Comparison of ENCODE assay signal across 25 cellular contexts in the genomic region with DNA sequence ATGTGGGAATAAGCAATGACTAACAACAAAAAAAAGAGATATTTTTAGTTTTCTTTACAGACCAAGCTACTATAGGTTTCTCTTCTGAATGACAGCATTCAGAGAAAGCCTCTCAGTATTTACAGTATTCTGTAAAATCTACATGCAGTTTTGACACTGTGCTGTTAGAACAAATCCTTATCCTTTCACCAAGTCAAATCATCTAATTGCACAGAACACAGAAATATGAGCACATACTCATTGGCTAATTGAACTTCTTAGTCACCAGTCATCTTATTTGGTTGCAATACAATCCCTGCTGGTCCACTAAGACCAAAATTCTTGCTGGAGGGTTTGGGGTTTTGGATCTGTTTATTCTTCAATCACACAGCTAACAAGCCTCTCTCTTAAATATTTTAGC. TPM values are rescaled to one million over a fixed set of nuclear protein-coding genes. Genes with fewer than 3 reads are reported as not detected.
DNase-seq lines count a peak whose midpoint lies in the region; ATAC-seq, FAIRE-seq and TF ChIP-seq lines count a peak whose summit lies in the region.
"Had no signal": no experiment of that assay in that cellular context is flagged by ENCODE, and none has a peak within 500 bp of the region (broad histone marks: within the 10 kb centered on the region; RNA-seq: fewer than 3 reads in every experiment).

No MANE protein-coding gene starts in this region.

- H3K4me3 Mint-ChIP-seq in activated T-helper 17 cell treated with anti-CD3 and anti-CD28 coated beads, Interleukin-2, amount 50 U/mL, for 72 hours, result no peak overlapping the region
- H3K4me3 Mint-ChIP-seq in WTC11, result no peak overlapping the region
- H3K4me3 Mint-ChIP-seq: activated B cell treated with CpG ODN at 0.5 μM for 24 hours; activated CD4-positive, alpha-beta memory T cell treated with anti-CD3 and anti-CD28 coated beads for 36 hours; CD4-positive, alpha-beta T cell; GM23338; nephron progenitor cell had no signal

- H3K9me3 Mint-ChIP-seq in activated T-helper 17 cell treated with anti-CD3 and anti-CD28 coated beads, Interleukin-2, amount 50 U/mL, for 72 hours, result no peaks in the 10 kb centered on the region
- H3K9me3 Mint-ChIP-seq in WTC11, result no peaks in the 10 kb centered on the region
- H3K9me3 Mint-ChIP-seq: activated B cell treated with CpG ODN at 0.5 μM for 24 hours; activated CD4-positive, alpha-beta memory T cell treated with anti-CD3 and anti-CD28 coated beads for 36 hours; CD4-positive, alpha-beta T cell; GM23338; nephron progenitor cell had no signal

- H3K4me1 Mint-ChIP-seq in activated T-helper 17 cell treated with anti-CD3 and anti-CD28 coated beads, Interleukin-2, amount 50 U/mL, for 72 hours, result peaks cover 9% of the 10 kb centered on the region
- peaks cover 9% of the 10 kb centered on the region for H3K4me1 Mint-ChIP-seq in WTC11

- FAIRE-seq in GM18507 (lab: Jason Lieb, UNC), result peak; percentile 33
- FAIRE-seq: G401.6 had no signal

- ATAC-seq in activated T-helper 17 cell treated with anti-CD3 and anti-CD28 coated beads, Interleukin-2, amount 50 U/mL, for 72 hours (replicated peaks), result peak; percentile 39
- ATAC-seq in GM21423 (IDR thresholded peaks at IDR 0.05; ENCODE audit: unreplicated experiment), result no peak
- ATAC-seq in WTC11, result no peak
- ATAC-seq: gastroesophageal sphincter, GM23338, mucosa of descending colon, sciatic nerve, SK-N-SH treated with all-trans-retinoic acid at 6 μM for 48 hours had no signal

- no peak overlapping the region for H3K4me3 ChIP-seq in fibroblast of pulmonary artery (replicated peaks; ENCODE audit: low read depth, low read length)
- H3K4me3 ChIP-seq: gastroesophageal sphincter, GM23338, mucosa of descending colon had no signal

- CTCF ChIA-PET in WTC11 (lab: Charles Lee), result no interaction called here

- H3K36me3 Mint-ChIP-seq in activated T-helper 17 cell treated with anti-CD3 and anti-CD28 coated beads, Interleukin-2, amount 50 U/mL, for 72 hours (ENCODE audit: low read depth), result peaks cover 17% of the 10 kb centered on the region
- peaks cover 6% of the 10 kb centered on the region; the same call in 1 of the 2 replicates for H3K36me3 Mint-ChIP-seq in WTC11

- POLR2A ChIA-PET in WTC11 (lab: Charles Lee), result no interaction called here

- TF ChIP-seq CTCF in fibroblast of pulmonary artery (IDR thresholded peaks at IDR 0.05; ENCODE audit: low read length, missing control alignments) (no peak), WTC11 (IDR thresholded peaks at IDR 0.05) (no peak)

- peak; percentile 15 for DNase-seq in AG20443 (ENCODE audit: low spot score)
- no peak for DNase-seq in GM18507 (ENCODE audit: extremely low spot score, insufficient read length, low read depth)
- DNase-seq in fibroblast of pulmonary artery (ENCODE audit: low read depth), result peak; percentile 18
- no peak for DNase-seq in WTC11 (ENCODE audit: low spot score)
- DNase-seq in superior temporal gyrus (ENCODE audit: extremely low spot score), result no peak
- DNase-seq: activated B cell treated with CpG ODN at 0.5 μM for 24 hours; activated CD4-positive, alpha-beta memory T cell treated with anti-CD3 and anti-CD28 coated beads for 36 hours; amygdala; CD4-positive, alpha-beta T cell; DMS 273 treated with DMSO at 0.1 percent for 48 hours; islet precursor cell; Kasumi-1; mucosa of descending colon; NCI-H2107; NCI-H510A treated with DMSO at 0.1 percent for 48 hours; nephron progenitor cell; RPMI8226; stimulated activated CD4-positive, alpha-beta T cell treated with anti-CD3 and anti-CD28 coated beads, Interleukin-15, amount 100 ng/mL, for 24 hours had no signal

- H3K27me3 Mint-ChIP-seq in activated T-helper 17 cell treated with anti-CD3 and anti-CD28 coated beads, Interleukin-2, amount 50 U/mL, for 72 hours, result no peaks in the 10 kb centered on the region
- H3K27me3 Mint-ChIP-seq in WTC11 (ENCODE audit: low read depth), result no peaks in the 10 kb centered on the region
- H3K27me3 Mint-ChIP-seq: activated B cell treated with CpG ODN at 0.5 μM for 24 hours; activated CD4-positive, alpha-beta memory T cell treated with anti-CD3 and anti-CD28 coated beads for 36 hours; CD4-positive, alpha-beta T cell had no signal

- no peak overlapping the region for H3K27ac Mint-ChIP-seq in activated T-helper 17 cell treated with anti-CD3 and anti-CD28 coated beads, Interleukin-2, amount 50 U/mL, for 72 hours
- no peak overlapping the region for H3K27ac Mint-ChIP-seq in WTC11
- H3K27ac Mint-ChIP-seq: activated B cell treated with CpG ODN at 0.5 μM for 24 hours; activated CD4-positive, alpha-beta memory T cell treated with anti-CD3 and anti-CD28 coated beads for 36 hours; CD4-positive, alpha-beta T cell; GM23338; nephron progenitor cell had no signal

TF ChIP-seq in WTC11, 78 proteins besides CTCF, POLR2A, EP300 and RAD21:
- TF ChIP-seq ZNF232 (CRISPR knock-in tag; IDR thresholded peaks at IDR 0.05) (no peak), HMGA2 (CRISPR knock-in tag; IDR thresholded peaks at IDR 0.05) (no peak), KAT7 (CRISPR knock-in tag; IDR thresholded peaks at IDR 0.05; ENCODE audit: borderline replicate concordance) (no peak), PRRX2 (CRISPR knock-in tag; IDR thresholded peaks at IDR 0.05) (no peak), TEAD1 (CRISPR knock-in tag; IDR thresholded peaks at IDR 0.05) (no peak)

RNA-seq across cellular contexts. Expression of gene ACOT9, which starts 5.7 kb away (rescaled TPM):
- total RNA-seq in activated T-helper 17 cell treated with anti-CD3 and anti-CD28 coated beads, Interleukin-2, amount 50 U/mL, for 72 hours, result 10 to 100 TPM; 34.5 to 40.1 TPM
- 27.6 to 32.6 TPM (median 29.3 TPM) in 3 replicates for total RNA-seq in WTC11 (2021)

RNA-seq across cellular contexts. Expression of gene SAT1, which starts 45.6 kb away (rescaled TPM):
- total RNA-seq in activated T-helper 17 cell treated with anti-CD3 and anti-CD28 coated beads, Interleukin-2, amount 50 U/mL, for 72 hours, result 100 to 1,000 TPM in 1 of 2 donors, 10 to 100 TPM in 1; 94.7 to 189 TPM
- 52.6 to 70.7 TPM (median 55.8 TPM) in 3 replicates for total RNA-seq in WTC11 (2021)

Comparison
In these comparisons a context has a peak if more than half of its experiments do, and no peak if none do; other contexts are left out.
1. DNase-seq: peak in AG20443 (single experiment) and fibroblast of pulmonary artery (single experiment); none in GM18507 (single experiment), WTC11 (single experiment) and superior temporal gyrus (single experiment).